25 cellular contexts compared by ENCODE assay signal in genomic region chr2:219482674-219483405, GRCh38. TPM values are rescaled to one million over a fixed set of nuclear protein-coding genes. Genes with fewer than 3 reads are reported as not detected.
DNase-seq lines count a peak whose midpoint lies in the region; ATAC-seq and TF ChIP-seq lines count a peak whose summit lies in the region.
"Had no signal": no experiment of that assay in that cellular context is flagged by ENCODE, and none has a peak within 500 bp of the region (broad histone marks: within the 10 kb centered on the region; RNA-seq: fewer than 3 reads in every experiment).

No MANE protein-coding gene starts in this region.

- no peak overlapping the region for H3K23ac ChIP-seq in H9 (ENCODE audit: insufficient read length, low read depth, low read length)

- H2BK15ac ChIP-seq in H9 (ENCODE audit: low read depth, low read length) = no peak overlapping the region

- no peaks in the 10 kb centered on the region for H3K9me3 Mint-ChIP-seq in H9

- no peak overlapping the region for H4K8ac ChIP-seq in H9 (replicated peaks; ENCODE audit: insufficient read length, low read depth, low read length)

- no peak for TF ChIP-seq EP300 in gastroesophageal sphincter (IDR thresholded peaks at IDR 0.05)

- H3K79me2 ChIP-seq in H9 (ENCODE audit: insufficient read depth, low read length) = no peaks in the 10 kb centered on the region

- no peaks in the 10 kb centered on the region for H3K79me1 ChIP-seq in H9 (ENCODE audit: insufficient read depth, low read depth, low read length, poor library complexity, severe bottlenecking)

- TF ChIP-seq POLR2A in gastroesophageal sphincter (IDR thresholded peaks at IDR 0.05) (no peak), body of pancreas (IDR thresholded peaks at IDR 0.05) (no peak)

- no peak overlapping the region for H3T11ph ChIP-seq in H9 (ENCODE audit: low read length)

- no peak overlapping the region for H3K4me2 ChIP-seq in H9 (ENCODE audit: insufficient read depth, insufficient read length, low read length)
- H3K4me2 ChIP-seq: BLaER1 treated with 17β-estradiol and CSF1 and Interleukin-3, amounts not matched to agents 10 nM and 100 nM had no signal

- H3K4me3 ChIP-seq in gastroesophageal sphincter = no peak overlapping the region
- no peak overlapping the region for H3K4me3 ChIP-seq in rectal smooth muscle tissue (ENCODE audit: low read length)
- no peak overlapping the region for H3K4me3 ChIP-seq in body of pancreas
- H3K4me3 ChIP-seq: BLaER1 treated with 17β-estradiol and CSF1 and Interleukin-3, amounts not matched to agents 10 nM and 100 nM; GM12878; GM23248; Peyer's patch had no signal

- no peak overlapping the region for H3K27ac Mint-ChIP-seq in H9

- H4K20me1 ChIP-seq in H9 (ENCODE audit: control insufficient read depth, insufficient read depth, insufficient read length) = no peaks in the 10 kb centered on the region

- H3K4me3 Mint-ChIP-seq in H9 = no peak overlapping the region

- no peak overlapping the region for H2BK20ac ChIP-seq in H9 (ENCODE audit: low read depth, low read length, poor library complexity, severe bottlenecking)

- no peak overlapping the region for H4K91ac ChIP-seq in H9 (ENCODE audit: insufficient read length, low read depth, low read length)

- no peak for ATAC-seq in Right ventricle myocardium inferior
- ATAC-seq in Right ventricle myocardium superior (ENCODE audit: poor library complexity) = no peak
- ATAC-seq in gastroesophageal sphincter = no peak
- ATAC-seq in body of pancreas = no peak
- ATAC-seq in GM19035 (IDR thresholded peaks at IDR 0.05; ENCODE audit: unreplicated experiment) = no peak
- ATAC-seq: GM12878, HCT116 had no signal

- TF ChIP-seq CTCF in gastroesophageal sphincter (IDR thresholded peaks at IDR 0.05) = no peak
- TF ChIP-seq CTCF in body of pancreas (IDR thresholded peaks at IDR 0.05) = no peak
- no peak for TF ChIP-seq CTCF in H9 (conservative IDR thresholded peaks at IDR 0.05)

- peaks cover 0 to 97% of the 10 kb centered on the region in 2 donors for H3K36me3 ChIP-seq in gastroesophageal sphincter
- peaks cover 21% of the 10 kb centered on the region for H3K36me3 ChIP-seq in rectal smooth muscle tissue (ENCODE audit: control insufficient read depth, insufficient read depth, low read length)
- no peaks in the 10 kb centered on the region for H3K36me3 ChIP-seq in body of pancreas (replicated peaks in 1 of 2; ENCODE audit: insufficient read depth in 1 of 2, low read depth in 2 of 2)
- H3K36me3 ChIP-seq: BLaER1 treated with 17β-estradiol and CSF1 and Interleukin-3, amounts not matched to agents 10 nM and 100 nM; Peyer's patch had no signal

- peaks cover 48% of the 10 kb centered on the region for H3K27me3 Mint-ChIP-seq in H9 (ENCODE audit: low read depth)

- H3K23me2 ChIP-seq in H9 (ENCODE audit: insufficient read length, low read depth, low read length, poor library complexity, severe bottlenecking) = no peaks in the 10 kb centered on the region

- H3K18ac ChIP-seq in H9 (ENCODE audit: insufficient read length, low read depth, low read length) = no peak overlapping the region

- DNase-seq in Right ventricle myocardium inferior (ENCODE audit: missing footprints) = peak; percentile 35
- no peak for DNase-seq in Right ventricle myocardium superior
- no peak for DNase-seq in activated CD4-positive, CD25-positive, alpha-beta regulatory T cell (lab: John Stamatoyannopoulos, UW)
- no peak for DNase-seq in body of pancreas
- DNase-seq in H9 = no peak
- DNase-seq: ACHN; CD4-positive, alpha-beta memory T cell; DND-41; GM23248; IMR-90; NCI-H1105; NCI-H146; NCI-H2029; NCI-H226; NCI-H524; NCI-H82; Peyer's patch had no signal

- H2BK120ac ChIP-seq in H9 (ENCODE audit: low read depth, low read length, poor library complexity, severe bottlenecking) = no peak overlapping the region

- H3K56ac ChIP-seq in H9 (ENCODE audit: insufficient read length, low read depth, low read length) = no peak overlapping the region

- H3K4ac ChIP-seq in H9 (ENCODE audit: low read depth, low read length) = no peak overlapping the region

- H2AFZ ChIP-seq in H9 (ENCODE audit: low read length) = no peak overlapping the region
- H2AFZ ChIP-seq: GM23248 had no signal

- H4K5ac ChIP-seq in H9 (ENCODE audit: insufficient read length, low read depth, low read length) = no peak overlapping the region

- H3K27me3 ChIP-seq in gastroesophageal sphincter = peaks cover 41% of the 10 kb centered on the region
- peaks cover 10% of the 10 kb centered on the region for H3K27me3 ChIP-seq in rectal smooth muscle tissue (ENCODE audit: control insufficient read depth, insufficient read depth, low read length)
- H3K27me3 ChIP-seq in body of pancreas = peaks cover 9 to 30% of the 10 kb centered on the region in 2 donors
- H3K27me3 ChIP-seq in H9 (ENCODE audit: insufficient read depth, low read length) = peaks cover 19% of the 10 kb centered on the region; the same call in 1 of the 2 replicates

- H2BK5ac ChIP-seq in H9 (ENCODE audit: insufficient read length, low read length) = no peak overlapping the region

- no peaks in the 10 kb centered on the region for H3K9me3 ChIP-seq in gastroesophageal sphincter
- no peaks in the 10 kb centered on the region for H3K9me3 ChIP-seq in body of pancreas
- no peaks in the 10 kb centered on the region for H3K9me3 ChIP-seq in H9 (ENCODE audit: control insufficient read depth, low read depth, low read length)
- H3K9me3 ChIP-seq: BLaER1 treated with 17β-estradiol and CSF1 and Interleukin-3, amounts not matched to agents 10 nM and 100 nM; Peyer's patch had no signal

- no peak overlapping the region; the same call in 1 of the 2 replicates for H3K14ac ChIP-seq in H9 (ENCODE audit: insufficient read depth, low read length)

- no peak overlapping the region for H2AK5ac ChIP-seq in H9 (ENCODE audit: insufficient read length, low read length)

- peaks cover 0 to 4% (median 3%) of the 10 kb centered on the region in 3 experiments; a peak in 4 of 7 replicates for H3K36me3 Mint-ChIP-seq in H9 (ENCODE audit: insufficient read depth in 1 of 3, low read depth in 3 of 3)
- H3K36me3 Mint-ChIP-seq: CD4-positive, alpha-beta memory T cell had no signal

- H3K9ac ChIP-seq in rectal smooth muscle tissue (ENCODE audit: low read length) (no peak overlapping the region), H9 (ENCODE audit: extremely low read depth, insufficient read length, low read length) (no peak overlapping the region)
- H3K9ac ChIP-seq: BLaER1 treated with 17β-estradiol and CSF1 and Interleukin-3, amounts not matched to agents 10 nM and 100 nM; GM23248 had no signal

- WGBS in gastroesophageal sphincter (ENCODE audit: low coverage in 1 of 2), 2 donors = 25 to 78% methylated on average over 2 to 8 of the region's 17 CpGs
- 79 to 85% methylated on average over 8 to 13 of the region's 17 CpGs for WGBS in body of pancreas, 2 donors
- WGBS in H9 (ENCODE audit: extremely low coverage, insufficient read length, low lambda C conversion rate) = no CpG with 5 or more reads among the region's 17 CpGs

- no peak overlapping the region for H2BK12ac ChIP-seq in H9 (ENCODE audit: insufficient read length, low read depth, low read length)

- peaks cover 0 to 31% (median 11%) of the 10 kb centered on the region in 3 donors for H3K4me1 ChIP-seq in gastroesophageal sphincter
- peaks cover 4% of the 10 kb centered on the region for H3K4me1 ChIP-seq in rectal smooth muscle tissue (ENCODE audit: control insufficient read depth, insufficient read depth, low read length)
- H3K4me1 ChIP-seq in body of pancreas = peaks cover 13% of the 10 kb centered on the region
- peaks cover 2% of the 10 kb centered on the region for H3K4me1 ChIP-seq in H9 (ENCODE audit: insufficient read depth, low read length)

- H3K27ac ChIP-seq in gastroesophageal sphincter (peak overlapping the region in 3 of 4 donors; percentile 60 to 74 (median 65)), rectal smooth muscle tissue (ENCODE audit: low read depth, low read length) (peak overlapping the region; percentile 62), body of pancreas (no peak overlapping the region), H9 (ENCODE audit: insufficient read length, low read depth, low read length) (no peak overlapping the region)
- H3K27ac ChIP-seq: 22Rv1; BLaER1 treated with 17β-estradiol and CSF1 and Interleukin-3, amounts not matched to agents 10 nM and 100 nM; GM23248; Peyer's patch had no signal

- peaks cover 30 to 37% of the 10 kb centered on the region in 2 experiments for H3K4me1 Mint-ChIP-seq in H9

- intact Hi-C loops in Right ventricle myocardium inferior (cut with DNase I) = no loop called here
- intact Hi-C loops in Right ventricle myocardium superior (cut with DNase I) = no loop called here
- intact Hi-C loops in body of pancreas (cut with DNase I) = no loop called here

RNA-seq across cellular contexts. Expression of gene GMPPA, which starts 15.9 kb away (rescaled TPM):
- total RNA-seq in Right ventricle myocardium inferior (22.9 TPM), Right ventricle myocardium superior (22.3 TPM), gastroesophageal sphincter (10 to 100 TPM; 11.3 to 26.4 (median 14.2) TPM), body of pancreas (10 to 100 TPM; 40.5 to 57.4 TPM), H9 (2021) (32.0 and 34.5 TPM in 2 replicates)

RNA-seq across cellular contexts. Expression of gene ASIC4, which starts 31.4 kb away (rescaled TPM):
- not detected for total RNA-seq in Right ventricle myocardium inferior
- not detected for total RNA-seq in Right ventricle myocardium superior
- total RNA-seq in gastroesophageal sphincter = under 1 TPM in 1 of 4 donors, not detected in 3; 0.16 TPM
- total RNA-seq in body of pancreas = not detected
- total RNA-seq in H9 (2021) = 0.37 and 0.42 TPM in 2 replicates
- total RNA-seq: GM12878, IMR-90, SK-MEL-5 had no signal

RNA-seq across cellular contexts. Expression of gene SPEG, which starts 48.2 kb away (rescaled TPM):
- total RNA-seq in Right ventricle myocardium inferior = 119 TPM
- total RNA-seq in Right ventricle myocardium superior = 103 TPM
- total RNA-seq in gastroesophageal sphincter = 100 to 1,000 TPM in 3 of 4 donors, 10 to 100 TPM in 1; 90.2 to 307 (median 214) TPM
- 1 to 10 TPM; 2.9 to 3.6 TPM for total RNA-seq in body of pancreas
- 23.7 and 25.2 TPM in 2 replicates for total RNA-seq in H9 (2021)

Comparison
In these comparisons a context has a peak if more than half of its experiments do, and no peak if none do; other contexts are left out.
1. H3K27ac ChIP-seq: peak in gastroesophageal sphincter (3 of 4) and rectal smooth muscle tissue (single experiment); none in body of pancreas (0 of 4) and H9 (single experiment).